In genomic region chr9:36074870-36075532, GRCh38 we compare ENCODE assay signal across 2 cellular contexts.
TF ChIP-seq lines count a peak whose summit lies in the region.

No MANE protein-coding gene starts in this region.

TF ChIP-seq in A549, 52 proteins besides CTCF, POLR2A, EP300 and RAD21:
- TF ChIP-seq CBX8 (IDR thresholded peaks at IDR 0.05) (no peak), EHF (CRISPR knock-in tag; IDR thresholded peaks at IDR 0.05) (no peak), CHD4 (IDR thresholded peaks at IDR 0.05; ENCODE audit: borderline replicate concordance) (no peak), ELK1 (IDR thresholded peaks at IDR 0.05; ENCODE audit: low read depth, low read length) (no peak), ZNF302 (CRISPR knock-in tag; IDR thresholded peaks at IDR 0.05) (no peak), HOXB5 (CRISPR knock-in tag; IDR thresholded peaks at IDR 0.05) (no peak), HOXB13 (CRISPR knock-in tag; IDR thresholded peaks at IDR 0.05; ENCODE audit: low read depth) (no peak)
- TF ChIP-seq, protein P1, sequence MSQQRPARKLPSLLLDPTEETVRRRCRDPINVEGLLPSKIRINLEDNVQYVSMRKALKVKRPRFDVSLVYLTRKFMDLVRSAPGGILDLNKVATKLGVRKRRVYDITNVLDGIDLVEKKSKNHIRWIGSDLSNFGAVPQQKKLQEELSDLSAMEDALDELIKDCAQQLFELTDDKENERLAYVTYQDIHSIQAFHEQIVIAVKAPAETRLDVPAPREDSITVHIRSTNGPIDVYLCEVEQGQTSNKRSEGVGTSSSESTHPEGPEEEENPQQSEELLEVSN (IDR thresholded peaks at IDR 0.05; ENCODE audit: borderline replicate concordance, low read depth): no peak

TF ChIP-seq in endothelial cell of umbilical vein, 7 proteins besides CTCF, POLR2A, EP300 and RAD21:
- TF ChIP-seq GATA2 (IDR thresholded peaks at IDR 0.05; ENCODE audit: insufficient read depth, insufficient read length, low read depth, low read length) (no peak), MYC (IDR thresholded peaks at IDR 0.05; ENCODE audit: low read depth, low read length) (no peak), POLR2AphosphoS5 (IDR thresholded peaks at IDR 0.05; ENCODE audit: insufficient read depth, low read depth, low read length) (no peak), JUN (IDR thresholded peaks at IDR 0.05; ENCODE audit: borderline replicate concordance, insufficient read depth, insufficient read length, low read depth) (no peak)
- TF ChIP-seq, protein P2, sequence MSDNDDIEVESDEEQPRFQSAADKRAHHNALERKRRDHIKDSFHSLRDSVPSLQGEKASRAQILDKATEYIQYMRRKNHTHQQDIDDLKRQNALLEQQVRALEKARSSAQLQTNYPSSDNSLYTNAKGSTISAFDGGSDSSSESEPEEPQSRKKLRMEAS (IDR thresholded peaks at IDR 0.05; ENCODE audit: insufficient read depth, insufficient read length): no peak
